ENCODE assay signal across 2 cellular contexts in genomic region chr1:173187838-173188237, GRCh38.
TF ChIP-seq lines count a peak whose summit lies in the region.

No MANE protein-coding gene starts in this region.

TF ChIP-seq in HCT116, 20 proteins besides CTCF, POLR2A, EP300 and RAD21:
- TF ChIP-seq TCF7L2 (IDR thresholded peaks at IDR 0.05; ENCODE audit: borderline replicate concordance, extremely low read depth, insufficient read depth, insufficient read length) = no peak
- no peak for TF ChIP-seq YY1 (IDR thresholded peaks at IDR 0.05; ENCODE audit: extremely low read depth, insufficient replicate concordance, low read depth, low read length)
- TF ChIP-seq, protein P1, sequence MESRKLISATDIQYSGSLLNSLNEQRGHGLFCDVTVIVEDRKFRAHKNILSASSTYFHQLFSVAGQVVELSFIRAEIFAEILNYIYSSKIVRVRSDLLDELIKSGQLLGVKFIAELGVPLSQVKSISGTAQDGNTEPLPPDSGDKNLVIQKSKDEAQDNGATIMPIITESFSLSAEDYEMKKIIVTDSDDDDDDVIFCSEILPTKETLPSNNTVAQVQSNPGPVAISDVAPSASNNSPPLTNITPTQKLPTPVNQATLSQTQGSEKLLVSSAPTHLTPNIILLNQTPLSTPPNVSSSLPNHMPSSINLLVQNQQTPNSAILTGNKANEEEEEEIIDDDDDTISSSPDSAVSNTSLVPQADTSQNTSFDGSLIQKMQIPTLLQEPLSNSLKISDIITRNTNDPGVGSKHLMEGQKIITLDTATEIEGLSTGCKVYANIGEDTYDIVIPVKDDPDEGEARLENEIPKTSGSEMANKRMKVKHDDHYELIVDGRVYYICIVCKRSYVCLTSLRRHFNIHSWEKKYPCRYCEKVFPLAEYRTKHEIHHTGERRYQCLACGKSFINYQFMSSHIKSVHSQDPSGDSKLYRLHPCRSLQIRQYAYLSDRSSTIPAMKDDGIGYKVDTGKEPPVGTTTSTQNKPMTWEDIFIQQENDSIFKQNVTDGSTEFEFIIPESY (IDR thresholded peaks at IDR 0.05; ENCODE audit: extremely low read depth, insufficient replicate concordance, low read length) = no peak
- no peak for TF ChIP-seq SIN3A (IDR thresholded peaks at IDR 0.05; ENCODE audit: low read depth)
- no peak for TF ChIP-seq SRF (IDR thresholded peaks at IDR 0.05; ENCODE audit: low read depth)
- no peak for TF ChIP-seq JUND (IDR thresholded peaks at IDR 0.05)
- TF ChIP-seq, protein P2, sequence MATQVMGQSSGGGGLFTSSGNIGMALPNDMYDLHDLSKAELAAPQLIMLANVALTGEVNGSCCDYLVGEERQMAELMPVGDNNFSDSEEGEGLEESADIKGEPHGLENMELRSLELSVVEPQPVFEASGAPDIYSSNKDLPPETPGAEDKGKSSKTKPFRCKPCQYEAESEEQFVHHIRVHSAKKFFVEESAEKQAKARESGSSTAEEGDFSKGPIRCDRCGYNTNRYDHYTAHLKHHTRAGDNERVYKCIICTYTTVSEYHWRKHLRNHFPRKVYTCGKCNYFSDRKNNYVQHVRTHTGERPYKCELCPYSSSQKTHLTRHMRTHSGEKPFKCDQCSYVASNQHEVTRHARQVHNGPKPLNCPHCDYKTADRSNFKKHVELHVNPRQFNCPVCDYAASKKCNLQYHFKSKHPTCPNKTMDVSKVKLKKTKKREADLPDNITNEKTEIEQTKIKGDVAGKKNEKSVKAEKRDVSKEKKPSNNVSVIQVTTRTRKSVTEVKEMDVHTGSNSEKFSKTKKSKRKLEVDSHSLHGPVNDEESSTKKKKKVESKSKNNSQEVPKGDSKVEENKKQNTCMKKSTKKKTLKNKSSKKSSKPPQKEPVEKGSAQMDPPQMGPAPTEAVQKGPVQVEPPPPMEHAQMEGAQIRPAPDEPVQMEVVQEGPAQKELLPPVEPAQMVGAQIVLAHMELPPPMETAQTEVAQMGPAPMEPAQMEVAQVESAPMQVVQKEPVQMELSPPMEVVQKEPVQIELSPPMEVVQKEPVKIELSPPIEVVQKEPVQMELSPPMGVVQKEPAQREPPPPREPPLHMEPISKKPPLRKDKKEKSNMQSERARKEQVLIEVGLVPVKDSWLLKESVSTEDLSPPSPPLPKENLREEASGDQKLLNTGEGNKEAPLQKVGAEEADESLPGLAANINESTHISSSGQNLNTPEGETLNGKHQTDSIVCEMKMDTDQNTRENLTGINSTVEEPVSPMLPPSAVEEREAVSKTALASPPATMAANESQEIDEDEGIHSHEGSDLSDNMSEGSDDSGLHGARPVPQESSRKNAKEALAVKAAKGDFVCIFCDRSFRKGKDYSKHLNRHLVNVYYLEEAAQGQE (IDR thresholded peaks at IDR 0.05; ENCODE audit: low read depth) = no peak
- no peak for TF ChIP-seq ATF3 (IDR thresholded peaks at IDR 0.05)
- TF ChIP-seq CEBPB (IDR thresholded peaks at IDR 0.05; ENCODE audit: low read depth) = no peak
- TF ChIP-seq ZFX (IDR thresholded peaks at IDR 0.05) = no peak
- no peak for TF ChIP-seq CBX3 (IDR thresholded peaks at IDR 0.05; ENCODE audit: low read depth)
- TF ChIP-seq FOSL1 (IDR thresholded peaks at IDR 0.05; ENCODE audit: low read depth) = no peak
- no peak for TF ChIP-seq EZH2phosphoT487 (IDR thresholded peaks at IDR 0.05; ENCODE audit: borderline replicate concordance)
- no peak for TF ChIP-seq EGR1 (IDR thresholded peaks at IDR 0.05; ENCODE audit: low read depth)
- TF ChIP-seq MAX (IDR thresholded peaks at IDR 0.05) = no peak
- no peak for TF ChIP-seq POLR2AphosphoS5 (IDR thresholded peaks at IDR 0.05; ENCODE audit: low read depth, low read length)
- TF ChIP-seq SP1 (IDR thresholded peaks at IDR 0.05; ENCODE audit: low read depth) = no peak
- no peak for TF ChIP-seq ELF1 (IDR thresholded peaks at IDR 0.05; ENCODE audit: borderline replicate concordance, low read depth)
TF ChIP-seq in HCT116: peak in this region for 0.

TF ChIP-seq in GM12878, 131 proteins besides CTCF, POLR2A, EP300 and RAD21:
- TF ChIP-seq BACH1 (IDR thresholded peaks at IDR 0.05; ENCODE audit: borderline replicate concordance) = no peak
- no peak for TF ChIP-seq SMAD5 (IDR thresholded peaks at IDR 0.05; ENCODE audit: low read depth)
- no peak for TF ChIP-seq CREM (IDR thresholded peaks at IDR 0.05; ENCODE audit: low read depth)
- no peak for TF ChIP-seq FOXK2 (IDR thresholded peaks at IDR 0.05)
- TF ChIP-seq TCF12 (IDR thresholded peaks at IDR 0.05; ENCODE audit: low read depth, low read length) = no peak
- TF ChIP-seq, protein P3, sequence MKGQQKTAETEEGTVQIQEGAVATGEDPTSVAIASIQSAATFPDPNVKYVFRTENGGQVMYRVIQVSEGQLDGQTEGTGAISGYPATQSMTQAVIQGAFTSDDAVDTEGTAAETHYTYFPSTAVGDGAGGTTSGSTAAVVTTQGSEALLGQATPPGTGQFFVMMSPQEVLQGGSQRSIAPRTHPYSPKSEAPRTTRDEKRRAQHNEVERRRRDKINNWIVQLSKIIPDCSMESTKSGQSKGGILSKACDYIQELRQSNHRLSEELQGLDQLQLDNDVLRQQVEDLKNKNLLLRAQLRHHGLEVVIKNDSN (IDR thresholded peaks at IDR 0.05; ENCODE audit: borderline replicate concordance, extremely low read length, insufficient read depth, low read depth, low read length) = no peak
- no peak for TF ChIP-seq HDAC2 (IDR thresholded peaks at IDR 0.05)
- no peak for TF ChIP-seq ETV6 (conservative IDR thresholded peaks at IDR 0.05 in 1 of 2, IDR thresholded peaks at IDR 0.05 in 1 of 2; ENCODE audit: borderline replicate concordance in 1 of 2, low read depth in 1 of 2)
- TF ChIP-seq, protein P4, sequence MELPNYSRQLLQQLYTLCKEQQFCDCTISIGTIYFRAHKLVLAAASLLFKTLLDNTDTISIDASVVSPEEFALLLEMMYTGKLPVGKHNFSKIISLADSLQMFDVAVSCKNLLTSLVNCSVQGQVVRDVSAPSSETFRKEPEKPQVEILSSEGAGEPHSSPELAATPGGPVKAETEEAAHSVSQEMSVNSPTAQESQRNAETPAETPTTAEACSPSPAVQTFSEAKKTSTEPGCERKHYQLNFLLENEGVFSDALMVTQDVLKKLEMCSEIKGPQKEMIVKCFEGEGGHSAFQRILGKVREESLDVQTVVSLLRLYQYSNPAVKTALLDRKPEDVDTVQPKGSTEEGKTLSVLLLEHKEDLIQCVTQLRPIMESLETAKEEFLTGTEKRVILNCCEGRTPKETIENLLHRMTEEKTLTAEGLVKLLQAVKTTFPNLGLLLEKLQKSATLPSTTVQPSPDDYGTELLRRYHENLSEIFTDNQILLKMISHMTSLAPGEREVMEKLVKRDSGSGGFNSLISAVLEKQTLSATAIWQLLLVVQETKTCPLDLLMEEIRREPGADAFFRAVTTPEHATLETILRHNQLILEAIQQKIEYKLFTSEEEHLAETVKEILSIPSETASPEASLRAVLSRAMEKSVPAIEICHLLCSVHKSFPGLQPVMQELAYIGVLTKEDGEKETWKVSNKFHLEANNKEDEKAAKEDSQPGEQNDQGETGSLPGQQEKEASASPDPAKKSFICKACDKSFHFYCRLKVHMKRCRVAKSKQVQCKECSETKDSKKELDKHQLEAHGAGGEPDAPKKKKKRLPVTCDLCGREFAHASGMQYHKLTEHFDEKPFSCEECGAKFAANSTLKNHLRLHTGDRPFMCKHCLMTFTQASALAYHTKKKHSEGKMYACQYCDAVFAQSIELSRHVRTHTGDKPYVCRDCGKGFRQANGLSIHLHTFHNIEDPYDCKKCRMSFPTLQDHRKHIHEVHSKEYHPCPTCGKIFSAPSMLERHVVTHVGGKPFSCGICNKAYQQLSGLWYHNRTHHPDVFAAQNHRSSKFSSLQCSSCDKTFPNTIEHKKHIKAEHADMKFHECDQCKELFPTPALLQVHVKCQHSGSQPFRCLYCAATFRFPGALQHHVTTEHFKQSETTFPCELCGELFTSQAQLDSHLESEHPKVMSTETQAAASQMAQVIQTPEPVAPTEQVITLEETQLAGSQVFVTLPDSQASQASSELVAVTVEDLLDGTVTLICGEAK (IDR thresholded peaks at IDR 0.05; ENCODE audit: borderline replicate concordance) = no peak
- TF ChIP-seq CHD2 (IDR thresholded peaks at IDR 0.05; ENCODE audit: borderline replicate concordance, low read depth, low read length) = no peak
- no peak for TF ChIP-seq ZBTB11 (CRISPR knock-in tag; IDR thresholded peaks at IDR 0.05)
- no peak for TF ChIP-seq BCL3 (IDR thresholded peaks at IDR 0.05; ENCODE audit: borderline replicate concordance, insufficient read depth, low read depth, low read length, poor library complexity, severe bottlenecking)
- TF ChIP-seq, protein P5, sequence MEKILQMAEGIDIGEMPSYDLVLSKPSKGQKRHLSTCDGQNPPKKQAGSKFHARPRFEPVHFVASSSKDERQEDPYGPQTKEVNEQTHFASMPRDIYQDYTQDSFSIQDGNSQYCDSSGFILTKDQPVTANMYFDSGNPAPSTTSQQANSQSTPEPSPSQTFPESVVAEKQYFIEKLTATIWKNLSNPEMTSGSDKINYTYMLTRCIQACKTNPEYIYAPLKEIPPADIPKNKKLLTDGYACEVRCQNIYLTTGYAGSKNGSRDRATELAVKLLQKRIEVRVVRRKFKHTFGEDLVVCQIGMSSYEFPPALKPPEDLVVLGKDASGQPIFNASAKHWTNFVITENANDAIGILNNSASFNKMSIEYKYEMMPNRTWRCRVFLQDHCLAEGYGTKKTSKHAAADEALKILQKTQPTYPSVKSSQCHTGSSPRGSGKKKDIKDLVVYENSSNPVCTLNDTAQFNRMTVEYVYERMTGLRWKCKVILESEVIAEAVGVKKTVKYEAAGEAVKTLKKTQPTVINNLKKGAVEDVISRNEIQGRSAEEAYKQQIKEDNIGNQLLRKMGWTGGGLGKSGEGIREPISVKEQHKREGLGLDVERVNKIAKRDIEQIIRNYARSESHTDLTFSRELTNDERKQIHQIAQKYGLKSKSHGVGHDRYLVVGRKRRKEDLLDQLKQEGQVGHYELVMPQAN (conservative IDR thresholded peaks at IDR 0.05) = no peak
- no peak for TF ChIP-seq PAX8 (IDR thresholded peaks at IDR 0.05)
- no peak for TF ChIP-seq ASH2L (IDR thresholded peaks at IDR 0.05; ENCODE audit: borderline replicate concordance, low read depth)
- TF ChIP-seq MEF2A (IDR thresholded peaks at IDR 0.05; ENCODE audit: insufficient read depth, low read depth, low read length) = no peak
- TF ChIP-seq IKZF1 (conservative IDR thresholded peaks at IDR 0.05) = no peak
TF ChIP-seq in GM12878: peak in this region for 0.
